8 cellular contexts compared by ENCODE assay signal in the genomic region with DNA sequence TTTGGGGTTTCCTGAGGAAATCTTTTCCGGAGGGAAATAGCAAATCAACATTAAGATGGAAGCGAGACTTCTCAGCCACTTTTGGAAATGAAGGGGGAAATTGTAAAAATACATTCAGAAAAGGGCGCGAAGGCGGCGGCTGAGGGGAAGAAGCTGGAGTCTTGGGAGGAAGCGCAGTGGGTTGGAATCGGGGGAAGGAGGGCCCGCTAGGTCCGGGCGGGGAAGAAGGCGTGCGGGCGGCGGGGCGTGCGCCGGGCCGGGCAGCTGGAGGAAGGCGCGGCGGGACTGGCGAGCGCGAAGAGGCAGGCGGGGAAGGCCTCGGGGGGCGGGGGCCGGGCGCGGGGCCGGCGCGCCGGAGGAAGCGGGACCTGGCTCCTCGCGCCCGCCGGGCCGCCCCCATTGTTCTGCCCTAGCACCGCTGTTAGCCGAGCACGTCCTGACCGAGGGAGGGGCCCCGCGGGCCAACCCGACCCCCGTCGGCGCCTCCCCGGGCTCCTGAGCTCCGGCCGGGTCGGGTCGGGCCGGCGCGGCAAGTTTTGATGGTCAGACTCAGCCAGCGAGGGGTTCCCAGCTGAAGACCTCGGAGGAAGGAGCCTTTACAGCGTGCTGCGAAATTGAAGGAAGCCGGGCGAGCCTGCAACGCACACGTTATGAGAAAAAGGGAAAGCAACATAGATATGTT. TPM values are rescaled to one million over a fixed set of nuclear protein-coding genes. Genes with fewer than 3 reads are reported as not detected.
DNase-seq lines count a peak whose midpoint lies in the region; ATAC-seq, FAIRE-seq and TF ChIP-seq lines count a peak whose summit lies in the region.

No MANE protein-coding gene starts in this region.

- peak overlapping the region; percentile 100 for H3K27ac Mint-ChIP-seq in astrocyte (ENCODE audit: unreplicated experiment)

- H3K4me3 Mint-ChIP-seq in astrocyte (ENCODE audit: unreplicated experiment): peak overlapping the region; percentile 86

- TF ChIP-seq CTCF in astrocyte (IDR thresholded peaks at IDR 0.05; ENCODE audit: insufficient read depth, low read depth, low read length) (no peak), prostate gland (IDR thresholded peaks at IDR 0.05) (no peak)

- WGBS in prostate gland: under 1% methylated on average over 55 of the region's 67 CpGs

- no peak for TF ChIP-seq POLR2A in prostate gland (IDR thresholded peaks at IDR 0.05)

- DNase-seq in DMS53 (lab: John Stamatoyannopoulos, UW) (peak; percentile 87), HEK293T (ENCODE audit: extremely low spot score) (no peak), SJSA1 (ENCODE audit: low read depth in 1 of 2, low spot score in 2 of 2) (peak; percentile 75 to 85), astrocyte (ENCODE audit: low read depth) (no peak), hepatic stellate cell (ENCODE audit: low spot score) (peak; percentile 57), prostate gland (ENCODE audit: low spot score) (peak; percentile 61), COR-L47 (lab: John Stamatoyannopoulos, UW) (no peak)

- H3K4me1 Mint-ChIP-seq in astrocyte (ENCODE audit: low read depth, unreplicated experiment): peaks cover 26% of the 10 kb centered on the region

- H3K4me3 ChIP-seq in SJSA1: peak overlapping the region; percentile 64
- peak overlapping the region; percentile 66 for H3K4me3 ChIP-seq in astrocyte (ENCODE audit: insufficient read depth, low read depth, low read length)
- H3K4me3 ChIP-seq in prostate gland: peak overlapping the region; percentile 55 to 72

- no peak for ATAC-seq in GM21423 (IDR thresholded peaks at IDR 0.05; ENCODE audit: unreplicated experiment)

- intact Hi-C loops in prostate gland (cut with DNase I): loop anchor here (5.0 to 10.0 kb wide), 2 partner anchors 725 to 798 kb away; a partner anchor contains a TSS

- peak overlapping the region; percentile 91 for H3K27ac ChIP-seq in SJSA1
- peak overlapping the region; percentile 97 for H3K27ac ChIP-seq in astrocyte (ENCODE audit: low read depth, low read length)
- peak overlapping the region; percentile 97 to 99 for H3K27ac ChIP-seq in prostate gland

- no peaks in the 10 kb centered on the region for H3K27me3 Mint-ChIP-seq in astrocyte (ENCODE audit: low read depth, unreplicated experiment)

- no peaks in the 10 kb centered on the region for H4K20me1 ChIP-seq in astrocyte (ENCODE audit: insufficient read depth, low read length)

- H3K9me3 Mint-ChIP-seq in astrocyte (ENCODE audit: unreplicated experiment): no peaks in the 10 kb centered on the region

- H2AFZ ChIP-seq in astrocyte (ENCODE audit: low read depth, low read length): no peak overlapping the region

- peak overlapping the region; percentile 92 for H3K4me2 ChIP-seq in astrocyte (ENCODE audit: low read length)

- H3K4me1 ChIP-seq in SJSA1 (replicated peaks) (peaks cover 18% of the 10 kb centered on the region), astrocyte (ENCODE audit: insufficient read depth, low read length) (peaks cover 14% of the 10 kb centered on the region), prostate gland (replicated peaks) (no peaks in the 10 kb centered on the region)

- CTCF ChIA-PET in HEK293T (lab: Yijun Ruan, JAX): no interaction called here

- POLR2A ChIA-PET in HEK293T (lab: Yijun Ruan, JAX): interaction anchor here (1.0 to 3.2 kb wide), 8 partner anchors 9 to 201 kb away, joined by 3 to 56 read pairs (median 10); no protein-coding TSS in a partner anchor

- H3K27me3 ChIP-seq in SJSA1 (replicated peaks) (no peaks in the 10 kb centered on the region), astrocyte (ENCODE audit: insufficient read depth, low read length) (no peaks in the 10 kb centered on the region), prostate gland (replicated peaks; ENCODE audit: insufficient read depth) (no peaks in the 10 kb centered on the region)

- no peaks in the 10 kb centered on the region for H3K9me3 ChIP-seq in SJSA1 (replicated peaks)
- no peaks in the 10 kb centered on the region for H3K9me3 ChIP-seq in astrocyte (ENCODE audit: insufficient read depth, low read depth, low read length)
- no peaks in the 10 kb centered on the region for H3K9me3 ChIP-seq in prostate gland

- H3K36me3 ChIP-seq in SJSA1 (no peaks in the 10 kb centered on the region), astrocyte (ENCODE audit: insufficient read depth, low read length) (no peaks in the 10 kb centered on the region), prostate gland (no peaks in the 10 kb centered on the region)

- no peaks in the 10 kb centered on the region for H3K36me3 Mint-ChIP-seq in astrocyte (ENCODE audit: low read depth, unreplicated experiment)

- FAIRE-seq in astrocyte (lab: Jason Lieb, UNC): no peak

- peaks cover 6% of the 10 kb centered on the region for H3K79me2 ChIP-seq in astrocyte (ENCODE audit: insufficient read depth, low read length)

- H3K9ac ChIP-seq in astrocyte (ENCODE audit: low read length): peak overlapping the region; percentile 90

TF ChIP-seq in HEK293T, 16 proteins besides CTCF, POLR2A, EP300 and RAD21:
- TF ChIP-seq TARDBP (IDR thresholded peaks at IDR 0.05) (no peak), L3MBTL2 (conservative IDR thresholded peaks at IDR 0.05) (peak; percentile 38; the same call in 1 of the 2 replicates), SUZ12 (IDR thresholded peaks at IDR 0.05) (no peak)
TF ChIP-seq in HEK293T: peak in this region for 1.

RNA-seq across cellular contexts. Expression of a gene that starts 1.6 kb away (rescaled TPM):
- total RNA-seq in SJSA1 (2014; rRNA removed; shearing (Covaris generic)): 0.72 and 1.7 TPM in 2 replicates
- 5.9 and 7.8 TPM in 2 replicates for total RNA-seq in astrocyte
- total RNA-seq in prostate gland: 1 to 10 TPM; 1.5 to 4.3 TPM

RNA-seq across cellular contexts. Expression of a gene that starts 6.9 kb away (rescaled TPM):
- 21.7 and 35.3 TPM in 2 replicates for total RNA-seq in SJSA1 (2014; rRNA removed; shearing (Covaris generic))
- total RNA-seq in astrocyte: 33.7 and 46.9 TPM in 2 replicates
- total RNA-seq in prostate gland: 10 to 100 TPM; 31.2 to 68.3 TPM

Comparison
In these comparisons a context has a peak if more than half of its experiments do, and no peak if none do; other contexts are left out.
1. DNase-seq: peak in DMS53 (single experiment), SJSA1 (2 of 2), hepatic stellate cell (single experiment) and prostate gland (single experiment); none in HEK293T (single experiment), astrocyte (single experiment) and COR-L47 (single experiment).
2. Peak in every context shown above with its lines, with median percentiles within 50 percentile points of each other: H3K27ac ChIP-seq and H3K4me3 ChIP-seq.